24 cellular contexts compared by ENCODE assay signal in genomic region chr18:63126134-63127067, GRCh38.
DNase-seq lines count a peak whose midpoint lies in the region; ATAC-seq and TF ChIP-seq lines count a peak whose summit lies in the region.
"Had no signal": no experiment of that assay in that cellular context is flagged by ENCODE, and none has a peak within 500 bp of the region (broad histone marks: within the 10 kb centered on the region; RNA-seq: fewer than 3 reads in every experiment).

No MANE protein-coding gene starts in this region.

- H2AFZ ChIP-seq in Karpas-422 (ENCODE audit: low read length): no peak overlapping the region
- H2AFZ ChIP-seq: neural progenitor cell had no signal

- no peak for TF ChIP-seq POLR2A in esophagus squamous epithelium (IDR thresholded peaks at IDR 0.05)

- peaks cover 4% of the 10 kb centered on the region; the same call in 1 of the 2 replicates for H3K36me3 ChIP-seq in Karpas-422 (ENCODE audit: insufficient read depth, low read length)
- no peaks in the 10 kb centered on the region for H3K36me3 ChIP-seq in endodermal cell (ENCODE audit: control insufficient read depth, insufficient read depth, low read length)
- H3K36me3 ChIP-seq in esophagus squamous epithelium: peaks cover 0 to 6% (median 0%) of the 10 kb centered on the region in 3 donors
- H3K36me3 ChIP-seq: neural progenitor cell, thoracic aorta had no signal

- H3K4me1 ChIP-seq in Karpas-422 (ENCODE audit: low read length) (peaks cover 55% of the 10 kb centered on the region), endodermal cell (ENCODE audit: control insufficient read depth, insufficient read depth, low read length) (no peaks in the 10 kb centered on the region), esophagus squamous epithelium (peaks cover 1 to 7% (median 3%) of the 10 kb centered on the region in 3 donors)
- H3K4me1 ChIP-seq: foreskin keratinocyte had no signal

- peak overlapping the region; percentile 50 for H3K9ac ChIP-seq in Karpas-422 (ENCODE audit: low read length)
- H3K9ac ChIP-seq in endodermal cell (ENCODE audit: extremely low read depth, low read length, poor library complexity, severe bottlenecking): peak overlapping the region; percentile 4
- H3K9ac ChIP-seq: neural progenitor cell had no signal

- peak overlapping the region; percentile 91 for H3K27ac ChIP-seq in Karpas-422 (ENCODE audit: low read length)
- H3K27ac ChIP-seq in endodermal cell (ENCODE audit: low read depth, low read length): no peak overlapping the region
- H3K27ac ChIP-seq in esophagus squamous epithelium: no peak overlapping the region
- H3K27ac ChIP-seq: foreskin keratinocyte, neural progenitor cell, thoracic aorta had no signal

- TF ChIP-seq CTCF in endodermal cell (conservative IDR thresholded peaks at IDR 0.05): no peak
- no peak for TF ChIP-seq CTCF in esophagus squamous epithelium (IDR thresholded peaks at IDR 0.05)

- peaks cover 34% of the 10 kb centered on the region for H3K79me2 ChIP-seq in Karpas-422 (ENCODE audit: low read length)

- intact Hi-C loops in Right ventricle myocardium inferior (cut with DNase I) (no loop called here), esophagus squamous epithelium (cut with DNase I) (no loop called here)

- 85 to 94% methylated on average over 7 to 11 of the region's 12 CpGs for WGBS in endodermal cell (ENCODE audit: insufficient coverage in 1 of 2, insufficient read length in 1 of 2), 2 experiments
- 78% methylated on average over 11 to 12 of the region's 12 CpGs for WGBS in esophagus squamous epithelium, 2 donors

- H3K9me2 ChIP-seq in Karpas-422 (replicated peaks; ENCODE audit: insufficient read depth, low read length): no peaks in the 10 kb centered on the region

- H3K27me3 Mint-ChIP-seq in endodermal cell (ENCODE audit: insufficient read depth): peaks cover 3% of the 10 kb centered on the region

- H3K9me3 Mint-ChIP-seq in activated naive CD4-positive, alpha-beta T cell treated with anti-CD3 and anti-CD28 coated beads, Interleukin-2, amount 50 U/mL, for 72 hours: no peaks in the 10 kb centered on the region
- H3K9me3 Mint-ChIP-seq in endodermal cell: no peaks in the 10 kb centered on the region
- H3K9me3 Mint-ChIP-seq in stimulated activated effector memory CD8-positive, alpha-beta T cell treated with anti-CD3 and anti-CD28 coated beads, Interleukin-12 subunit alpha, Interleukin-12 subunit beta, amount 100 ng/mL, for 72 hours: no peaks in the 10 kb centered on the region
- H3K9me3 Mint-ChIP-seq: neural progenitor cell had no signal

- no peak for DNase-seq in activated naive CD4-positive, alpha-beta T cell treated with anti-CD3 and anti-CD28 coated beads, Interleukin-2, amount 50 U/mL, for 72 hours (ENCODE audit: low spot score in 2 of 2)
- DNase-seq in activated naive CD4-positive, alpha-beta T cell treated with Interleukin-2 at 50 U/mL for 16 hours: no peak
- DNase-seq in Karpas-422 (peak; percentile 61), endodermal cell (no peak), Right ventricle myocardium inferior (ENCODE audit: missing footprints) (no peak), putamen (ENCODE audit: low spot score) (no peak), esophagus squamous epithelium (lab: John Stamatoyannopoulos, UW) (no peak)
- no peak for DNase-seq in stimulated activated effector memory CD8-positive, alpha-beta T cell treated with anti-CD3 and anti-CD28 coated beads, Interleukin-12 subunit alpha, Interleukin-12 subunit beta, amount 100 ng/mL, for 72 hours (ENCODE audit: low spot score in 2 of 2)
- DNase-seq: activated CD4-positive, alpha-beta T cell treated with anti-CD3 and anti-CD28 coated beads for 48 hours; activated CD8-positive, alpha-beta memory T cell treated with anti-CD3 and anti-CD28 coated beads, Interleukin-2, amount 50 U/mL, for 4 hours; activated gamma-delta T cell treated with Interleukin-2 at 50 U/mL for 16 hours; DMS153; effector CD4-positive, alpha-beta T cell; erythroblast; foreskin keratinocyte; KG1; left ventricle myocardium superior; NCI-H187; NCI-H226; NCI-H774; OCI-M1; Right ventricle myocardium superior had no signal

- no peaks in the 10 kb centered on the region for H3K27me3 ChIP-seq in Karpas-422 (ENCODE audit: low read length)
- H3K27me3 ChIP-seq in endodermal cell (ENCODE audit: control insufficient read depth, insufficient read depth, low read length, poor library complexity, severe bottlenecking): no peaks in the 10 kb centered on the region
- no peaks in the 10 kb centered on the region for H3K27me3 ChIP-seq in esophagus squamous epithelium
- H3K27me3 ChIP-seq: neural progenitor cell had no signal

- no peak overlapping the region for H3K4me3 Mint-ChIP-seq in endodermal cell
- H3K4me3 Mint-ChIP-seq in stimulated activated effector memory CD8-positive, alpha-beta T cell treated with anti-CD3 and anti-CD28 coated beads, Interleukin-12 subunit alpha, Interleukin-12 subunit beta, amount 100 ng/mL, for 72 hours: no peak overlapping the region
- H3K4me3 Mint-ChIP-seq: neural progenitor cell had no signal

- peaks cover 7% of the 10 kb centered on the region for H3K4me1 Mint-ChIP-seq in endodermal cell
- peaks cover 18% of the 10 kb centered on the region for H3K4me1 Mint-ChIP-seq in stimulated activated effector memory CD8-positive, alpha-beta T cell treated with anti-CD3 and anti-CD28 coated beads, Interleukin-12 subunit alpha, Interleukin-12 subunit beta, amount 100 ng/mL, for 72 hours

- peaks cover 0 to 16% of the 10 kb centered on the region in 2 donors for H3K36me3 Mint-ChIP-seq in activated naive CD4-positive, alpha-beta T cell treated with anti-CD3 and anti-CD28 coated beads, Interleukin-2, amount 50 U/mL, for 72 hours
- no peaks in the 10 kb centered on the region for H3K36me3 Mint-ChIP-seq in endodermal cell (ENCODE audit: low read depth)
- H3K36me3 Mint-ChIP-seq in stimulated activated effector memory CD8-positive, alpha-beta T cell treated with anti-CD3 and anti-CD28 coated beads, Interleukin-12 subunit alpha, Interleukin-12 subunit beta, amount 100 ng/mL, for 72 hours: peaks cover 96% of the 10 kb centered on the region
- H3K36me3 Mint-ChIP-seq: neural progenitor cell had no signal

- no peaks in the 10 kb centered on the region; the same call in 1 of the 2 replicates for H4K20me1 ChIP-seq in Karpas-422 (ENCODE audit: insufficient read depth, low read depth, low read length)

- no peaks in the 10 kb centered on the region for H3K9me3 ChIP-seq in Karpas-422 (ENCODE audit: low read length)
- no peaks in the 10 kb centered on the region for H3K9me3 ChIP-seq in endodermal cell (ENCODE audit: control insufficient read depth, low read length)
- H3K9me3 ChIP-seq in esophagus squamous epithelium: no peaks in the 10 kb centered on the region
- H3K9me3 ChIP-seq: thoracic aorta had no signal

- no peak for ATAC-seq in activated naive CD4-positive, alpha-beta T cell treated with anti-CD3 and anti-CD28 coated beads, Interleukin-2, amount 50 U/mL, for 72 hours
- ATAC-seq in stimulated activated effector memory CD8-positive, alpha-beta T cell treated with anti-CD3 and anti-CD28 coated beads, Interleukin-12 subunit alpha, Interleukin-12 subunit beta, amount 100 ng/mL, for 72 hours: no peak
- no peak for ATAC-seq in Right ventricle myocardium inferior
- ATAC-seq: foreskin keratinocyte, left ventricle myocardium superior had no signal

- peak overlapping the region; percentile 12 to 29 for H3K27ac Mint-ChIP-seq in activated naive CD4-positive, alpha-beta T cell treated with anti-CD3 and anti-CD28 coated beads, Interleukin-2, amount 50 U/mL, for 72 hours
- H3K27ac Mint-ChIP-seq in endodermal cell: no peak overlapping the region
- peak overlapping the region; percentile 52 for H3K27ac Mint-ChIP-seq in stimulated activated effector memory CD8-positive, alpha-beta T cell treated with anti-CD3 and anti-CD28 coated beads, Interleukin-12 subunit alpha, Interleukin-12 subunit beta, amount 100 ng/mL, for 72 hours

- H3K4me3 ChIP-seq in Karpas-422 (ENCODE audit: low read length): peak overlapping the region; percentile 52
- H3K4me3 ChIP-seq in endodermal cell (ENCODE audit: low read length): no peak overlapping the region
- H3K4me3 ChIP-seq in esophagus squamous epithelium: no peak overlapping the region
- H3K4me3 ChIP-seq: neural progenitor cell, thoracic aorta had no signal

- H3K4me2 ChIP-seq in Karpas-422 (ENCODE audit: low read depth, low read length, poor library complexity, severe bottlenecking): peak overlapping the region; percentile 46
- H3K4me2 ChIP-seq: neural progenitor cell had no signal
